ENCODE assay signal across 13 cellular contexts in genomic region chr6:42313038-42313437, GRCh38.
DNase-seq lines count a peak whose midpoint lies in the region; ATAC-seq and TF ChIP-seq lines count a peak whose summit lies in the region.
"Had no signal": no experiment of that assay in that cellular context is flagged by ENCODE, and none has a peak within 500 bp of the region (broad histone marks: within the 10 kb centered on the region; RNA-seq: fewer than 3 reads in every experiment).

No MANE protein-coding gene starts in this region.

- intact Hi-C loops in activated CD4-positive, alpha-beta memory T cell treated with anti-CD3 and anti-CD28 coated beads for 36 hours (cut with micrococcal nuclease), result no loop called here
- intact Hi-C loops in spleen (cut with DNase I; ENCODE audit: low total_unique reads), result no loop called here

- H3K9me3 Mint-ChIP-seq in activated CD4-positive, alpha-beta memory T cell treated with anti-CD3 and anti-CD28 coated beads for 36 hours, result no peaks in the 10 kb centered on the region
- no peaks in the 10 kb centered on the region for H3K9me3 Mint-ChIP-seq in activated CD4-positive, alpha-beta memory T cell treated with anti-CD3 and anti-CD28 coated beads, Interleukin-2, amount 10 ng/mL, durations not matched to agents 7 days and 5 days

- H3K27me3 Mint-ChIP-seq in activated CD4-positive, alpha-beta memory T cell treated with anti-CD3 and anti-CD28 coated beads for 36 hours, result no peaks in the 10 kb centered on the region
- no peaks in the 10 kb centered on the region for H3K27me3 Mint-ChIP-seq in activated CD4-positive, alpha-beta memory T cell treated with anti-CD3 and anti-CD28 coated beads, Interleukin-2, amount 10 ng/mL, durations not matched to agents 7 days and 5 days

- CTCF ChIA-PET in activated CD4-positive, alpha-beta memory T cell treated with anti-CD3 and anti-CD28 coated beads for 36 hours (lab: Charles Lee), result interaction anchor here (1.6 kb wide), 1 partner anchor 235 kb away, joined by 9 read pairs; no protein-coding TSS in a partner anchor
- CTCF ChIA-PET in activated CD4-positive, alpha-beta memory T cell treated with anti-CD3 and anti-CD28 coated beads, Interleukin-2, amount 10 ng/mL, durations not matched to agents 7 days and 5 days (lab: Charles Lee), result no interaction called here

- ATAC-seq in SK-N-SH treated with all-trans-retinoic acid at 6 μM for 48 hours (peak; percentile 18; the same call in 2 of the 3 replicates), HG03565 (IDR thresholded peaks at IDR 0.05; ENCODE audit: unreplicated experiment) (no peak)
- ATAC-seq: left lobe of liver had no signal

- H3K27me3 ChIP-seq in spleen (replicated peaks in 1 of 7), result no peaks in the 10 kb centered on the region
- H3K27me3 ChIP-seq: tibial nerve had no signal

- WGBS in spleen, 5 donors, result 52 to 73% (median 62%) methylated on average over 6 of the region's 6 CpGs

- H3K4me1 ChIP-seq in spleen, result peaks cover 0 to 55% (median 35%) of the 10 kb centered on the region in 6 donors

- H3K27ac Mint-ChIP-seq in activated CD4-positive, alpha-beta memory T cell treated with anti-CD3 and anti-CD28 coated beads for 36 hours, result peak overlapping the region; percentile 84
- no peak overlapping the region for H3K27ac Mint-ChIP-seq in activated CD4-positive, alpha-beta memory T cell treated with anti-CD3 and anti-CD28 coated beads, Interleukin-2, amount 10 ng/mL, durations not matched to agents 7 days and 5 days

- POLR2A ChIA-PET in activated CD4-positive, alpha-beta memory T cell treated with anti-CD3 and anti-CD28 coated beads for 36 hours (lab: Charles Lee), result interaction anchor here (0.7 kb wide), 1 partner anchor 45 kb away, joined by 3 read pairs; no protein-coding TSS in a partner anchor
- POLR2A ChIA-PET in activated CD4-positive, alpha-beta memory T cell treated with anti-CD3 and anti-CD28 coated beads, Interleukin-2, amount 10 ng/mL, durations not matched to agents 7 days and 5 days (lab: Charles Lee), result no interaction called here

- no peak for TF ChIP-seq POLR2A in spleen (IDR thresholded peaks at IDR 0.05)

- peaks cover 0 to 3% (median 0%) of the 10 kb centered on the region in 6 donors for H3K36me3 ChIP-seq in spleen
- H3K36me3 ChIP-seq: tibial nerve had no signal

- H3K36me3 Mint-ChIP-seq in activated CD4-positive, alpha-beta memory T cell treated with anti-CD3 and anti-CD28 coated beads for 36 hours, result peaks cover 6% of the 10 kb centered on the region
- H3K36me3 Mint-ChIP-seq in activated CD4-positive, alpha-beta memory T cell treated with anti-CD3 and anti-CD28 coated beads, Interleukin-2, amount 10 ng/mL, durations not matched to agents 7 days and 5 days (ENCODE audit: low read depth), result peaks cover 7% of the 10 kb centered on the region

- DNase-seq in activated CD4-positive, alpha-beta memory T cell treated with anti-CD3 and anti-CD28 coated beads for 36 hours, result peak; percentile 64
- no peak for DNase-seq in activated CD4-positive, alpha-beta memory T cell treated with anti-CD3 and anti-CD28 coated beads, Interleukin-2, amount 10 ng/mL, durations not matched to agents 7 days and 5 days
- DNase-seq in fibroblast of the aortic adventitia (ENCODE audit: low read depth) (peak; percentile 37), spleen (no peak), H4 (ENCODE audit: low spot score) (no peak), activated gamma-delta T cell (lab: John Stamatoyannopoulos, UW) (no peak)
- DNase-seq: activated effector memory CD4-positive, alpha-beta T cell treated with Interleukin-2 at 50 U/mL for 16 hours; KG1; NCI-H510A treated with DMSO at 0.1 percent for 48 hours had no signal

- H3K9me3 ChIP-seq in spleen, result no peaks in the 10 kb centered on the region
- H3K9me3 ChIP-seq: tibial nerve had no signal

- H3K4me3 ChIP-seq in fibroblast of the aortic adventitia (ENCODE audit: low read depth, low read length) (no peak overlapping the region), spleen (no peak overlapping the region)
- H3K4me3 ChIP-seq: tibial nerve had no signal

- no peak overlapping the region for H3K4me3 Mint-ChIP-seq in activated CD4-positive, alpha-beta memory T cell treated with anti-CD3 and anti-CD28 coated beads for 36 hours
- no peak overlapping the region for H3K4me3 Mint-ChIP-seq in activated CD4-positive, alpha-beta memory T cell treated with anti-CD3 and anti-CD28 coated beads, Interleukin-2, amount 10 ng/mL, durations not matched to agents 7 days and 5 days

- TF ChIP-seq CTCF in fibroblast of the aortic adventitia (IDR thresholded peaks at IDR 0.05; ENCODE audit: insufficient read depth, low read length), result no peak
- no peak for TF ChIP-seq CTCF in spleen (IDR thresholded peaks at IDR 0.05 in 8 of 11, conservative IDR thresholded peaks at IDR 0.05 in 3 of 11)

- H3K4me1 Mint-ChIP-seq in activated CD4-positive, alpha-beta memory T cell treated with anti-CD3 and anti-CD28 coated beads for 36 hours (ENCODE audit: low read depth), result peaks cover 53% of the 10 kb centered on the region
- peaks cover 50% of the 10 kb centered on the region for H3K4me1 Mint-ChIP-seq in activated CD4-positive, alpha-beta memory T cell treated with anti-CD3 and anti-CD28 coated beads, Interleukin-2, amount 10 ng/mL, durations not matched to agents 7 days and 5 days

- H3K27ac ChIP-seq in spleen, result peak overlapping the region in 6 of 8 donors; percentile 38 to 91 (median 71)

TF ChIP-seq in SK-N-SH treated with all-trans-retinoic acid at 6 μM for 48 hours, 23 proteins besides CTCF, POLR2A, EP300 and RAD21:
- TF ChIP-seq ISL1 (CRISPR knock-in tag; IDR thresholded peaks at IDR 0.05) (no peak), ESRRG (CRISPR knock-in tag; IDR thresholded peaks at IDR 0.05) (no peak), CSDC2 (CRISPR knock-in tag; IDR thresholded peaks at IDR 0.05) (no peak)

Comparison
In these comparisons a context has a peak if more than half of its experiments do, and no peak if none do; other contexts are left out.
1. DNase-seq: peak in activated CD4-positive, alpha-beta memory T cell treated with anti-CD3 and anti-CD28 coated beads for 36 hours (single experiment) and fibroblast of the aortic adventitia (single experiment); none in activated CD4-positive, alpha-beta memory T cell treated with anti-CD3 and anti-CD28 coated beads, Interleukin-2, amount 10 ng/mL, durations not matched to agents 7 days and 5 days (single experiment), spleen (single experiment), H4 (single experiment) and activated gamma-delta T cell (single experiment).